ENCODE assay signal across 25 cellular contexts in genomic region chr3:118504906-118505305, GRCh38.
DNase-seq lines count a peak whose midpoint lies in the region; ATAC-seq, FAIRE-seq and TF ChIP-seq lines count a peak whose summit lies in the region.
"Had no signal": no experiment of that assay in that cellular context is flagged by ENCODE, and none has a peak within 500 bp of the region (broad histone marks: within the 10 kb centered on the region; RNA-seq: fewer than 3 reads in every experiment).

No MANE protein-coding gene starts in this region.

- no peaks in the 10 kb centered on the region for H3K9me3 ChIP-seq in SK-N-SH
- H3K9me3 ChIP-seq: A549; BLaER1 treated with 17β-estradiol and CSF1 and Interleukin-3, amounts not matched to agents 10 nM and 100 nM had no signal

- H3K4me2 ChIP-seq in SK-N-SH, result no peak overlapping the region
- H3K4me2 ChIP-seq: A549; BLaER1 treated with 17β-estradiol and CSF1 and Interleukin-3, amounts not matched to agents 10 nM and 100 nM had no signal

- H3K36me3 ChIP-seq in SK-N-SH (replicated peaks in 1 of 2; ENCODE audit: control insufficient read depth in 1 of 2, insufficient read depth in 2 of 2, low read length in 1 of 2) (no peaks in the 10 kb centered on the region), bronchial epithelial cell (ENCODE audit: control insufficient read depth, insufficient read depth, low read length) (no peaks in the 10 kb centered on the region)
- H3K36me3 ChIP-seq: BLaER1 treated with 17β-estradiol and CSF1 and Interleukin-3, amounts not matched to agents 10 nM and 100 nM had no signal

- no peak overlapping the region for H2AFZ ChIP-seq in SK-N-SH (ENCODE audit: low read depth)

- no peak for DNase-seq in SK-N-SH
- peak; percentile 16 for DNase-seq in RWPE1 (ENCODE audit: low spot score)
- peak; percentile 81 for DNase-seq in bronchial epithelial cell (ENCODE audit: low read depth)
- DNase-seq in HEK293T (ENCODE audit: extremely low spot score), result no peak
- DNase-seq in EL, result no peak
- DNase-seq: AML-193; CD4-positive, alpha-beta memory T cell; CD4-positive, CD25-positive, alpha-beta regulatory T cell; CD8-positive, alpha-beta memory T cell; COR-L47; DMS 273 treated with DMSO at 0.1 percent for 48 hours; DMS153; DMS53; DMS79; DND-41; GF-D8 had no signal

- TF ChIP-seq RAD21 in SK-N-SH (IDR thresholded peaks at IDR 0.05; ENCODE audit: low read length), result no peak

- H3K27ac ChIP-seq in SK-N-SH (ENCODE audit: low read depth in 2 of 2, low read length in 1 of 2) (no peak overlapping the region), RWPE1 (no peak overlapping the region)
- H3K27ac ChIP-seq: 22Rv1; A549; BLaER1 treated with 17β-estradiol and CSF1 and Interleukin-3, amounts not matched to agents 10 nM and 100 nM had no signal

- CTCF ChIA-PET in SK-N-SH (lab: Yijun Ruan, JAX), result no interaction called here
- CTCF ChIA-PET in RWPE1 (lab: Yijun Ruan, JAX), result no interaction called here
- CTCF ChIA-PET in HEK293T (lab: Yijun Ruan, JAX), result no interaction called here

- no peak for TF ChIP-seq CTCF in SK-N-SH (IDR thresholded peaks at IDR 0.05)
- no peak for TF ChIP-seq CTCF in RWPE1 (conservative IDR thresholded peaks at IDR 0.05; ENCODE audit: low read depth)
- no peak for TF ChIP-seq CTCF in bronchial epithelial cell (IDR thresholded peaks at IDR 0.05; ENCODE audit: insufficient read depth, low read length, severe bottlenecking)

- FAIRE-seq in bronchial epithelial cell (lab: Jason Lieb, UNC), result no peak
- FAIRE-seq: A549, G401.6, GM12891, GM19239 had no signal

- no peak overlapping the region for H3K9ac ChIP-seq in SK-N-SH
- H3K9ac ChIP-seq: BLaER1 treated with 17β-estradiol and CSF1 and Interleukin-3, amounts not matched to agents 10 nM and 100 nM had no signal

- ATAC-seq in SK-N-SH treated with all-trans-retinoic acid at 6 μM for 48 hours, result no peak
- peak; percentile 38 for ATAC-seq in esophagus mucosa
- no peak for ATAC-seq in HG02973 (IDR thresholded peaks at IDR 0.05; ENCODE audit: unreplicated experiment)
- ATAC-seq: A549 had no signal

- H4K20me1 ChIP-seq in SK-N-SH (ENCODE audit: insufficient read depth), result no peaks in the 10 kb centered on the region
- H4K20me1 ChIP-seq: BLaER1 treated with 17β-estradiol and CSF1 and Interleukin-3, amounts not matched to agents 10 nM and 100 nM had no signal

- no peaks in the 10 kb centered on the region for H3K9me2 ChIP-seq in SK-N-SH

- peaks cover 0 to 13% of the 10 kb centered on the region in 2 experiments; a peak in 2 of 4 replicates for H3K4me1 ChIP-seq in SK-N-SH (ENCODE audit: control insufficient read depth in 1 of 2, insufficient read depth in 2 of 2, low read depth in 1 of 2, low read length in 1 of 2)
- H3K4me1 ChIP-seq: A549; BLaER1 treated with 17β-estradiol and CSF1 and Interleukin-3, amounts not matched to agents 10 nM and 100 nM had no signal

- 72% methylated on average over 1 of the region's 1 CpG for WGBS in SK-N-SH (ENCODE audit: low lambda C conversion rate)

- no peaks in the 10 kb centered on the region for H3K79me2 ChIP-seq in SK-N-SH (ENCODE audit: insufficient read depth)

- no peak overlapping the region for H3K4me3 ChIP-seq in SK-N-SH (ENCODE audit: low read depth in 2 of 2, low read length in 1 of 2)
- H3K4me3 ChIP-seq in bronchial epithelial cell (ENCODE audit: low read depth, low read length), result no peak overlapping the region
- H3K4me3 ChIP-seq: A549; BLaER1 treated with 17β-estradiol and CSF1 and Interleukin-3, amounts not matched to agents 10 nM and 100 nM had no signal

- H3K27me3 ChIP-seq in SK-N-SH (ENCODE audit: insufficient read depth) (no peaks in the 10 kb centered on the region), bronchial epithelial cell (ENCODE audit: control insufficient read depth, insufficient read depth, low read length) (no peaks in the 10 kb centered on the region)
- H3K27me3 ChIP-seq: BLaER1 treated with 17β-estradiol and CSF1 and Interleukin-3, amounts not matched to agents 10 nM and 100 nM had no signal

- TF ChIP-seq EP300 in SK-N-SH (IDR thresholded peaks at IDR 0.05; ENCODE audit: borderline replicate concordance in 1 of 2, low read depth in 1 of 2, low read length in 1 of 2), result no peak

- POLR2A ChIA-PET in SK-N-SH (lab: Yijun Ruan, JAX), result no interaction called here
- POLR2A ChIA-PET in RWPE1 (lab: Yijun Ruan, JAX; ENCODE audit: low non-redundant PET), result no interaction called here
- POLR2A ChIA-PET in HEK293T (lab: Yijun Ruan, JAX), result no interaction called here

- H3F3A ChIP-seq in SK-N-SH (replicated peaks; ENCODE audit: insufficient read depth), result no peaks in the 10 kb centered on the region

TF ChIP-seq in SK-N-SH treated with all-trans-retinoic acid at 6 μM for 48 hours, 23 proteins besides CTCF, POLR2A, EP300 and RAD21:
- peak; percentile 88 for TF ChIP-seq ZFP3 (CRISPR knock-in tag; IDR thresholded peaks at IDR 0.05)
- TF ChIP-seq, protein P1, sequence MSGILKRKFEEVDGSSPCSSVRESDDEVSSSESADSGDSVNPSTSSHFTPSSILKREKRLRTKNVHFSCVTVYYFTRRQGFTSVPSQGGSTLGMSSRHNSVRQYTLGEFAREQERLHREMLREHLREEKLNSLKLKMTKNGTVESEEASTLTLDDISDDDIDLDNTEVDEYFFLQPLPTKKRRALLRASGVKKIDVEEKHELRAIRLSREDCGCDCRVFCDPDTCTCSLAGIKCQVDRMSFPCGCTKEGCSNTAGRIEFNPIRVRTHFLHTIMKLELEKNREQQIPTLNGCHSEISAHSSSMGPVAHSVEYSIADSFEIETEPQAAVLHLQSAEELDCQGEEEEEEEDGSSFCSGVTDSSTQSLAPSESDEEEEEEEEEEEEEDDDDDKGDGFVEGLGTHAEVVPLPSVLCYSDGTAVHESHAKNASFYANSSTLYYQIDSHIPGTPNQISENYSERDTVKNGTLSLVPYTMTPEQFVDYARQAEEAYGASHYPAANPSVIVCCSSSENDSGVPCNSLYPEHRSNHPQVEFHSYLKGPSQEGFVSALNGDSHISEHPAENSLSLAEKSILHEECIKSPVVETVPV (CRISPR knock-in tag; IDR thresholded peaks at IDR 0.05), result no peak
TF ChIP-seq in SK-N-SH treated with all-trans-retinoic acid at 6 μM for 48 hours: peak in this region for 1.

TF ChIP-seq in SK-N-SH, 30 proteins besides CTCF, POLR2A, EP300 and RAD21 (continues in another document):
- TF ChIP-seq IRF3 (IDR thresholded peaks at IDR 0.05; ENCODE audit: low read depth, low read length) (no peak), SIN3A (IDR thresholded peaks at IDR 0.05; ENCODE audit: borderline replicate concordance, low read depth, low read length) (no peak), JUND (IDR thresholded peaks at IDR 0.05) (no peak)
- TF ChIP-seq, protein P2, sequence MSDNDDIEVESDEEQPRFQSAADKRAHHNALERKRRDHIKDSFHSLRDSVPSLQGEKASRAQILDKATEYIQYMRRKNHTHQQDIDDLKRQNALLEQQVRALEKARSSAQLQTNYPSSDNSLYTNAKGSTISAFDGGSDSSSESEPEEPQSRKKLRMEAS (IDR thresholded peaks at IDR 0.05; ENCODE audit: low read depth), result no peak

TF ChIP-seq in HEK293T, 16 proteins besides CTCF, POLR2A, EP300 and RAD21:
- no peak for TF ChIP-seq CTBP1 (IDR thresholded peaks at IDR 0.05; ENCODE audit: borderline replicate concordance)
- TF ChIP-seq L3MBTL2 (conservative IDR thresholded peaks at IDR 0.05), result no peak
- no peak for TF ChIP-seq TARDBP (IDR thresholded peaks at IDR 0.05)
- TF ChIP-seq SUZ12 (IDR thresholded peaks at IDR 0.05), result no peak
- TF ChIP-seq ZNF384 (IDR thresholded peaks at IDR 0.05), result no peak
TF ChIP-seq in HEK293T: peak in this region for 0.

Comparison
In these comparisons a context has a peak if more than half of its experiments do, and no peak if none do; other contexts are left out.
1. DNase-seq: peak in RWPE1 (single experiment) and bronchial epithelial cell (single experiment); none in SK-N-SH (single experiment), HEK293T (single experiment) and EL (single experiment).